In the genomic region with DNA sequence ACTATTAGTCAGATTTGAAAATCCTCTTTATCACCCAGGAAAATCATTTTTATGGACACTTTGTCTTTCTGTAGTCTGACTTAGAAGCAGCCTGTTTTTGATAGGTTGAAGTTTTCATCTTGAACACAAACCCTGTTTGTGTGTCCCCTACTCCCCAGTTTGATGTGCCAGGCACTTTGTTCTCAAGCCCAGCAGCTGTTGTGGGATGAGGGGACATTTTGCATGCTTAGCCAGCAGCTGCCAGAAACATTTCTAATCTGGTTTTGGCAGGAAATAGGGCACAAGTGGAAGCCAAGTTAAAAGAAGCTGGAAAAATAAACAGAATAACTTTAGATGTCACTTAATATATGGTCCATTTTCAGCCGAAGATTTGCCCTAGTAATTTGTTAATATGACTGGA, we compare ENCODE assay signal across 29 cellular contexts. TPM values are rescaled to one million over a fixed set of nuclear protein-coding genes. Genes with fewer than 3 reads are reported as not detected.
DNase-seq lines count a peak whose midpoint lies in the region; ATAC-seq and TF ChIP-seq lines count a peak whose summit lies in the region.
"Had no signal": no experiment of that assay in that cellular context is flagged by ENCODE, and none has a peak within 500 bp of the region (broad histone marks: within the 10 kb centered on the region; RNA-seq: fewer than 3 reads in every experiment).

No MANE protein-coding gene starts in this region.

- no peaks in the 10 kb centered on the region; the same call in 1 of the 2 replicates for H3K36me3 ChIP-seq in HAP-1 (replicated peaks)
- H3K36me3 ChIP-seq: breast epithelium, thyroid gland had no signal

- in situ Hi-C loops in HAP-1 (cut with MboI; ENCODE audit: low sequenced_read_pairs): no loop called here

- no peak for TF ChIP-seq CTCF in fibroblast of the aortic adventitia (IDR thresholded peaks at IDR 0.05; ENCODE audit: insufficient read depth, low read length)

- DNase-seq in DMS 273 (lab: John Stamatoyannopoulos, UW; ENCODE audit: unreplicated experiment) (peak; percentile 65), DMS 273 treated with DMSO at 0.1 percent for 48 hours (lab: John Stamatoyannopoulos, UW) (no peak), fibroblast of the aortic adventitia (ENCODE audit: low read depth) (peak; percentile 2), left kidney (ENCODE audit: low read depth, low spot score) (peak; percentile 7), HAP-1 (ENCODE audit: low spot score in 2 of 2) (no peak), posterior vena cava (ENCODE audit: low spot score) (no peak)
- DNase-seq: activated CD4-positive, alpha-beta T cell treated with anti-CD3 and anti-CD28 coated beads, Interleukin-2, amount 50 U/mL, for 4 hours; activated CD8-positive, alpha-beta memory T cell treated with anti-CD3 and anti-CD28 coated beads, Interleukin-2, amount 50 U/mL, for 48 hours; activated naive CD8-positive, alpha-beta T cell treated with anti-CD3 and anti-CD28 coated beads, Interleukin-2, amount 50 U/mL, for 24 hours; AML-193; CD8-positive, alpha-beta memory T cell; cortex of kidney; KBM-7; mesenchymal stem cell; naive thymus-derived CD4-positive, alpha-beta T cell; NCI-H146; NCI-H510A treated with DMSO at 0.1 percent for 48 hours; RPMI8226; T-helper 9 cell; thyroid gland had no signal

- H3K27me3 ChIP-seq in HAP-1 (ENCODE audit: low read depth): no peaks in the 10 kb centered on the region
- H3K27me3 ChIP-seq: breast epithelium, thyroid gland had no signal

- ATAC-seq in GM19328 (IDR thresholded peaks at IDR 0.05; ENCODE audit: unreplicated experiment): no peak
- ATAC-seq: activated naive CD8-positive, alpha-beta T cell treated with anti-CD3 and anti-CD28 coated beads, Interleukin-2, amount 50 U/mL, for 24 hours; HCT116; naive thymus-derived CD4-positive, alpha-beta T cell; sciatic nerve; stimulated activated memory B cell treated with anti-CD40 and anti-IgM and Interleukin-4, amounts not matched to agents 10 μg/mL and 1 μg/mL and 100 μg/mL, for 72 hours; WTC11 had no signal

- peaks cover 8% of the 10 kb centered on the region for H3K4me1 ChIP-seq in HAP-1
- H3K4me1 ChIP-seq: breast epithelium, thyroid gland had no signal

- no peak overlapping the region for H3K4me3 ChIP-seq in fibroblast of the aortic adventitia (ENCODE audit: low read depth, low read length)
- no peak overlapping the region for H3K4me3 ChIP-seq in HAP-1
- H3K4me3 ChIP-seq: breast epithelium, thyroid gland had no signal

- no peaks in the 10 kb centered on the region for H3K9me3 ChIP-seq in HAP-1
- H3K9me3 ChIP-seq: breast epithelium, thyroid gland had no signal

- H3K27ac ChIP-seq in temporal lobe (ENCODE audit: low read depth, low read length): peak overlapping the region; percentile 57
- H3K27ac ChIP-seq: 22Rv1, breast epithelium, thyroid gland had no signal

- intact Hi-C loops in posterior vena cava (cut with DNase I): no loop called here

RNA-seq across cellular contexts. Expression of a gene that starts 29.9 kb away (rescaled TPM):
- 0.16 and 0.18 TPM in 2 replicates for total RNA-seq in fibroblast of the aortic adventitia (ENCODE audit: low replicate concordance)
- total RNA-seq in temporal lobe: 43.5 TPM
- total RNA-seq in posterior vena cava: 1 to 10 TPM; 3.7 to 7.4 TPM
- total RNA-seq: CD8-positive, alpha-beta memory T cell; naive thymus-derived CD4-positive, alpha-beta T cell; osteoblast had no signal

Comparison
In these comparisons a context has a peak if more than half of its experiments do, and no peak if none do; other contexts are left out.
1. DNase-seq: peak in DMS 273 (single experiment), fibroblast of the aortic adventitia (single experiment) and left kidney (single experiment); none in DMS 273 treated with DMSO at 0.1 percent for 48 hours (single experiment), HAP-1 (0 of 2) and posterior vena cava (single experiment).